Comparison of ENCODE assay signal across 17 cellular contexts in the genomic region with DNA sequence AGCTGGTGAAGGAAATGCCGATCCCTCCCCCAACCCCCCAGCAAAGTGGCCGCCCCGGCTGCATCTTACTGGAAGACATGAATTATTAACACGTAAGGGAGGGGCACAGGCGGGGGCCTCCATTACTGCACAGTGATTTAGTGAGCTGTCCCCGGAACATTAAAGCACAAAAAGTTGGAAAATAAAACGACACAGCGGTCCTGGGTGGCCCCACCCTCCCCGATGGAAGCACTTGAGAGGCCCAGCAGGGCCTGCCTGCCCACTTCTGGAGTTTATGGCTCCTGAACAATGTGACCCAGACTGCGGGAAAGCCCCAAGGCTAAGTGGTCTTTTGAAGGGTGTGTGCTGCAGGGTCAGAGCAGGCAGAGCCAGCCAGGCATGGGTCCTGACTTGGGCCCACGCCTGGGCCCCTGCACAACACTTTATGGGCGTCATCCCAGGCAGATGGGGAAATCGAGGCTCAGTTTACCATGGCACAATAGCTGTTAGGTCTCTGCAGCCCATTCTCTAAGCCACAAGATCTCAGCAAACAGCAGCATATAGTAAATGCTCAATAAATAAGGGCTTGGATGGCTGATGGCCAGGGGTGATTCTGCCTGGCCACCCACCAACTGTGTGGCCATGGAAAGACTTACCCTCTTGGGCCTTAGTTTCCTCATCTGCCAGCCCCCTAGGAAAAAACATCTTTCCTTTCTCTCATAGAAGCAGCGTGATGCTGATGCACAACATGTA. TPM values are rescaled to one million over a fixed set of nuclear protein-coding genes. Genes with fewer than 3 reads are reported as not detected.
DNase-seq lines count a peak whose midpoint lies in the region; ATAC-seq and TF ChIP-seq lines count a peak whose summit lies in the region.
"Had no signal": no experiment of that assay in that cellular context is flagged by ENCODE, and none has a peak within 500 bp of the region (broad histone marks: within the 10 kb centered on the region; RNA-seq: fewer than 3 reads in every experiment).

No MANE protein-coding gene starts in this region.

- no peaks in the 10 kb centered on the region for H3K4me1 ChIP-seq in smooth muscle cell (ENCODE audit: low read depth)

- no peak for TF ChIP-seq CTCF in smooth muscle cell (IDR thresholded peaks at IDR 0.05; ENCODE audit: borderline replicate concordance, insufficient read depth, poor library complexity, severe bottlenecking)

- H2AFZ ChIP-seq in smooth muscle cell (ENCODE audit: low read depth) = no peak overlapping the region

- H3K27me3 ChIP-seq in smooth muscle cell (ENCODE audit: low read depth) = no peaks in the 10 kb centered on the region
- H3K27me3 ChIP-seq: BE2C, suprapubic skin had no signal

- H3K79me2 ChIP-seq in smooth muscle cell (ENCODE audit: low read depth) = no peaks in the 10 kb centered on the region

- no peaks in the 10 kb centered on the region for H3K36me3 ChIP-seq in smooth muscle cell (ENCODE audit: low read depth)

- ATAC-seq in left colon (peak; percentile 83), HG02678 (IDR thresholded peaks at IDR 0.05; ENCODE audit: unreplicated experiment) (no peak), GM21737 (IDR thresholded peaks at IDR 0.05; ENCODE audit: unreplicated experiment) (no peak)
- ATAC-seq: effector memory CD8-positive, alpha-beta T cell; sciatic nerve had no signal

- intact Hi-C loops in left colon (cut with DNase I, micrococcal nuclease) = no loop called here

- DNase-seq in DMS79 (lab: John Stamatoyannopoulos, UW) (peak; percentile 60), NCI-H69 (lab: John Stamatoyannopoulos, UW) (peak; percentile 4), left colon (peak; percentile 46 to 73), smooth muscle cell (lab: John Stamatoyannopoulos, UW; ENCODE audit: unreplicated experiment) (peak; percentile 31), Ammon's horn (ENCODE audit: low spot score) (no peak), NCI-H2171 treated with DMSO at 0.1 percent for 48 hours (lab: John Stamatoyannopoulos, UW) (no peak)
- DNase-seq: activated CD4-positive, CD25-positive, alpha-beta regulatory T cell; central memory CD4-positive, alpha-beta T cell; effector memory CD8-positive, alpha-beta T cell; NCI-H1092 treated with DMSO at 0.1 percent for 48 hours; stimulated activated CD4-positive, alpha-beta T cell treated with anti-CD3 and anti-CD28 coated beads, Interleukin-4, amount 100 ng/mL, for 1 hour had no signal

- no peaks in the 10 kb centered on the region for H4K20me1 ChIP-seq in smooth muscle cell (ENCODE audit: low read depth)

- no peaks in the 10 kb centered on the region for H3K9me3 ChIP-seq in smooth muscle cell (replicated peaks; ENCODE audit: low read depth)
- H3K9me3 ChIP-seq: BE2C, suprapubic skin had no signal

- H3K4me2 ChIP-seq in smooth muscle cell = peak overlapping the region; percentile 59

- 16% methylated on average over 14 of the region's 14 CpGs for WGBS in smooth muscle cell (ENCODE audit: low lambda C conversion rate)

- H3K4me3 ChIP-seq in smooth muscle cell = no peak overlapping the region
- H3K4me3 ChIP-seq: suprapubic skin had no signal

- no peak overlapping the region for H3K9ac ChIP-seq in smooth muscle cell (ENCODE audit: low read depth)

- H3F3A ChIP-seq in smooth muscle cell (ENCODE audit: low read depth) = peaks cover 16% of the 10 kb centered on the region

- no peak overlapping the region for H3K27ac ChIP-seq in smooth muscle cell (ENCODE audit: low read depth)
- H3K27ac ChIP-seq: suprapubic skin had no signal

RNA-seq across cellular contexts. Expression of a gene that starts 22.8 kb away (rescaled TPM):
- total RNA-seq in left colon (1 to 10 TPM; 1.9 to 2.8 TPM), smooth muscle cell (10.8 and 13.4 TPM in 2 replicates)
- 21.9 and 25.3 TPM in 2 replicates for polyA plus RNA-seq in smooth muscle cell

RNA-seq across cellular contexts. Expression of a gene that starts 27.2 kb away (rescaled TPM):
- total RNA-seq in left colon = 100 to 1,000 TPM; 145 to 152 TPM
- 36.5 and 43.5 TPM in 2 replicates for total RNA-seq in smooth muscle cell
- polyA plus RNA-seq in smooth muscle cell = 73.6 and 95.6 TPM in 2 replicates

RNA-seq across cellular contexts. Expression of a gene that starts 28.9 kb away (rescaled TPM):
- total RNA-seq in left colon (1 to 10 TPM; 2.0 to 2.7 TPM), smooth muscle cell (not detected in 2 replicates)
- not detected in 2 replicates for polyA plus RNA-seq in smooth muscle cell
- total RNA-seq: lung microvascular endothelial cell had no signal

RNA-seq across cellular contexts. Expression of a gene that starts 51.1 kb away (rescaled TPM):
- total RNA-seq in left colon = 10 to 100 TPM; 48.9 to 50.0 TPM
- total RNA-seq in smooth muscle cell = 60.9 and 90.0 TPM in 2 replicates
- polyA plus RNA-seq in smooth muscle cell = 58.0 and 67.3 TPM in 2 replicates

Comparison
In these comparisons a context has a peak if more than half of its experiments do, and no peak if none do; other contexts are left out.
1. DNase-seq: peak in DMS79 (single experiment), NCI-H69 (single experiment), left colon (2 of 2) and smooth muscle cell (single experiment); none in Ammon's horn (single experiment) and NCI-H2171 treated with DMSO at 0.1 percent for 48 hours (single experiment).